1 cellular context compared by ENCODE assay signal in the genomic region with DNA sequence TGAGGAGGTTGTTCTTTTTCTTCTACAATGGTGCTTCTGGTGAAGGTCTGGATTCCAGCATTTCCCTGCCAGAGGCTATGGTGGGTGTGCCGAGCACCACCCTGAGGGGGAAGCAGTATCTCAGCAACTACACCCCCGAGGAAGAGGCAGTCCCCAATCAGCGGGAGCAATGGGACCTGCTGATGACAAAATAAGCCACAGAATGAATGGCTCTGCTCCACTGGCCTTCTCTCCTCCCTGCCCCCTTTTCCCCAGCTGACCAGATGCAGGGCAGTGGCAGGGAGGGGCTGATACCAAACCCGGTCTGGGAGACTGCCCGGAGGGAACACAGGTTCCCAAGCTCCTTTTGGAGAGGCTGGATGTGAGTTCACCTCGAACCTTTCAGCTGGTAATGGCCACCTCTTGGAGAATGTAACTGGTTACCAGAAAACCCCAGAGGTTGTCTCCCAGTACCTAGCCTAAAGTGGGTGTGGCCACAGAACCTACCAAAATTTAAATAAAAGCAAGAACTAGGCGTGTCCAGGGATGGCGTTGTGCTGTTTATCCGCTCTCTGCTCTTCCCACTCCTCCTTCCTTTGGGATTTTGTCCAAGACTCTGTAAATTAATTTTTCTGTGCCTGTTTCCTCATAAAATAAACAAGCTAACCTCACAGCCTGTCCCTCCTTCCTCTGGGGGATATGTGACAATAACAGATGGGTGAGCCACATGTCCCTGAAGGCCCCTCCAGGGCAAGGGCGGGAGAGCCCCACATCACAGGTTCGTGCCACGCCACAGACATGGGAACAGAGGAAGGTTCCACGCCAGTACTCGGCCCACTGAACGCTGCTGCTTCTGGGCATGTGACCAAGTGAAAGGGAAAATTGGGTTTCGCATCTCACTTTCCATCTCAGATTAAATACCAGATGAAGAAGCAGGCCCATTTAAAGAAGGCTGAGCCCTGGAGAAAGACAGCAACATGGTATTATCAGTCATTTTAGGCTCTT.
TF ChIP-seq lines count a peak whose summit lies in the region.

No MANE protein-coding gene starts in this region.

TF ChIP-seq in H1, 55 proteins besides CTCF, POLR2A, EP300 and RAD21:
- no peak for TF ChIP-seq TBP (IDR thresholded peaks at IDR 0.05; ENCODE audit: low read depth, low read length)
- no peak for TF ChIP-seq CHD2 (IDR thresholded peaks at IDR 0.05; ENCODE audit: low read length)
- no peak for TF ChIP-seq SIN3A (conservative IDR thresholded peaks at IDR 0.05 in 1 of 2, IDR thresholded peaks at IDR 0.05 in 1 of 2; ENCODE audit: low read depth in 1 of 2, low read length in 2 of 2)
- TF ChIP-seq TEAD4 (IDR thresholded peaks at IDR 0.05; ENCODE audit: low read depth, low read length): no peak
